8 cellular contexts compared by ENCODE assay signal in genomic region chr11:66277475-66278391, GRCh38. TPM values are rescaled to one million over a fixed set of nuclear protein-coding genes. Genes with fewer than 3 reads are reported as not detected.
DNase-seq lines count a peak whose midpoint lies in the region; ATAC-seq and TF ChIP-seq lines count a peak whose summit lies in the region.

CNIH2 (plus strand) TSS chr11:66278175; CDS start chr11:66278457, 282 bp downstream.

- WGBS in HUES64, result 3% methylated on average over 89 of the region's 89 CpGs

- DNase-seq in Caco-2 (peak; percentile 58 to 82), nephron progenitor cell (peak; percentile 77), HK-2 (ENCODE audit: unreplicated experiment) (no peak), sciatic nerve (ENCODE audit: low spot score) (no peak)
- DNase-seq in effector memory CD8-positive, alpha-beta T cell, result peak; percentile 36 to 49 (median 46)

- peak within 1 kb of the TSS; percentile 37; the same call in 1 of the 2 replicates for H3K9ac ChIP-seq in HUES64 (ENCODE audit: low read depth, low read length)

- ATAC-seq in activated CD4-positive, CD25-positive, alpha-beta regulatory T cell treated with anti-CD3 and anti-CD28 coated beads, Interleukin-2, amount 50 U/mL, for 24 hours, result peak; percentile 36 to 44
- peak; percentile 39 for ATAC-seq in effector memory CD8-positive, alpha-beta T cell (replicated peaks)
- ATAC-seq in GM18502 (IDR thresholded peaks at IDR 0.05; ENCODE audit: poor library complexity, unreplicated experiment), result no peak
- ATAC-seq in sciatic nerve, result no peak

- peak within 1 kb of the TSS; percentile 73 for H3K4me3 Mint-ChIP-seq in Caco-2 (ENCODE audit: unreplicated experiment)
- peak within 1 kb of the TSS; percentile 70 to 76 for H3K4me3 Mint-ChIP-seq in effector memory CD8-positive, alpha-beta T cell
- peak within 1 kb of the TSS; percentile 73 for H3K4me3 Mint-ChIP-seq in nephron progenitor cell

- H3K27me3 Mint-ChIP-seq in Caco-2 (ENCODE audit: insufficient read depth, unreplicated experiment), result no peaks in the 10 kb centered on the region
- no peaks in the 10 kb centered on the region for H3K27me3 Mint-ChIP-seq in effector memory CD8-positive, alpha-beta T cell
- H3K27me3 Mint-ChIP-seq in nephron progenitor cell (ENCODE audit: low read depth, poor library complexity), result peaks cover 18% of the 10 kb centered on the region

- no peak for TF ChIP-seq CTCF in Caco-2 (IDR thresholded peaks at IDR 0.05; ENCODE audit: insufficient read depth in 1 of 2, low read depth in 1 of 2, low read length in 1 of 2, severe bottlenecking in 1 of 2, unreplicated experiment in 1 of 2)
- no peak for TF ChIP-seq CTCF in nephron progenitor cell (IDR thresholded peaks at IDR 0.05)

- intact Hi-C loops in Caco-2 (cut with micrococcal nuclease; ENCODE audit: unreplicated experiment) (loop anchor here (1.0 kb wide), 1 partner anchor 9 kb away; the partner anchor contains the start of gene RAB1B), sciatic nerve (cut with DNase I) (no loop called here)

- CTCF ChIA-PET in Caco-2 (lab: Charles Lee), result interaction anchor here (0.6 kb wide), 1 partner anchor 59 kb away, joined by 9 read pairs; no protein-coding TSS in a partner anchor

- BruUV-seq in Caco-2 (replicated peaks; lab: Mats Ljungman, UMichigan), result no TSS peak

- H3K4me3 ChIP-seq in Caco-2 (ENCODE audit: low read depth, low read length), result peak within 1 kb of the TSS; percentile 56
- peak within 1 kb of the TSS; percentile 56 for H3K4me3 ChIP-seq in HUES64 (ENCODE audit: low read length)

- H3K9me3 ChIP-seq in Caco-2 (no peaks in the 10 kb centered on the region), HUES64 (ENCODE audit: insufficient read depth, low read depth, low read length) (no peaks in the 10 kb centered on the region)

- H3K36me3 ChIP-seq in Caco-2 (ENCODE audit: control insufficient read depth, insufficient read depth, low read length), result peaks cover 5% of the 10 kb centered on the region
- peaks cover 26% of the 10 kb centered on the region for H3K36me3 ChIP-seq in HUES64 (ENCODE audit: insufficient read depth, low read length)

- H3K9me3 Mint-ChIP-seq in Caco-2 (ENCODE audit: unreplicated experiment) (no peaks in the 10 kb centered on the region), nephron progenitor cell (no peaks in the 10 kb centered on the region)
- H3K9me3 Mint-ChIP-seq in effector memory CD8-positive, alpha-beta T cell, result no peaks in the 10 kb centered on the region

- H3K4me1 ChIP-seq in Caco-2, result peaks cover 11% of the 10 kb centered on the region
- peaks cover 8% of the 10 kb centered on the region for H3K4me1 ChIP-seq in HUES64 (ENCODE audit: insufficient read depth, low read length)

- POLR2A ChIA-PET in Caco-2 (lab: Charles Lee), result no interaction called here

- no peaks in the 10 kb centered on the region for H3K27me3 ChIP-seq in Caco-2 (replicated peaks; ENCODE audit: control insufficient read depth, insufficient read depth, low read length)
- H3K27me3 ChIP-seq in HUES64 (ENCODE audit: insufficient read depth, low read length), result no peaks in the 10 kb centered on the region

- H3K27ac ChIP-seq in HUES64 (ENCODE audit: low read depth, low read length), result no peak within 1 kb of the TSS

- H3K27ac Mint-ChIP-seq in Caco-2 (ENCODE audit: unreplicated experiment), result peak within 1 kb of the TSS; percentile 43
- H3K27ac Mint-ChIP-seq in effector memory CD8-positive, alpha-beta T cell, result peak within 1 kb of the TSS; percentile 89 to 92
- H3K27ac Mint-ChIP-seq in nephron progenitor cell, result no peak within 1 kb of the TSS

- H3K36me3 Mint-ChIP-seq in Caco-2 (ENCODE audit: insufficient read depth, unreplicated experiment), result peaks cover 66% of the 10 kb centered on the region
- peaks cover 61% of the 10 kb centered on the region for H3K36me3 Mint-ChIP-seq in effector memory CD8-positive, alpha-beta T cell (ENCODE audit: insufficient read depth)
- H3K36me3 Mint-ChIP-seq in nephron progenitor cell (ENCODE audit: low read depth), result peaks cover 29% of the 10 kb centered on the region

- H3K4me1 Mint-ChIP-seq in Caco-2 (ENCODE audit: low read depth, unreplicated experiment), result peaks cover 26% of the 10 kb centered on the region
- H3K4me1 Mint-ChIP-seq in effector memory CD8-positive, alpha-beta T cell (ENCODE audit: low read depth in 2 of 2), result peaks cover 48 to 54% of the 10 kb centered on the region in 2 donors
- peaks cover 35% of the 10 kb centered on the region for H3K4me1 Mint-ChIP-seq in nephron progenitor cell

RNA-seq across cellular contexts. Expression of gene CNIH2, which starts in this region (rescaled TPM):
- total RNA-seq in Caco-2 (2022) (4.9 and 6.1 TPM in 2 replicates), sciatic nerve (1.3 TPM)
- 23.5 TPM for polyA plus RNA-seq in HUES64 (2013, experiment 1 of 2)
- polyA plus RNA-seq in HUES64 (2013, experiment 2 of 2), result 29.1 TPM

Comparison
In these comparisons a context has a peak if more than half of its experiments do, and no peak if none do; other contexts are left out.
1. DNase-seq: peak in Caco-2 (2 of 2), effector memory CD8-positive, alpha-beta T cell (3 of 3) and nephron progenitor cell (single experiment); none in HK-2 (single experiment) and sciatic nerve (single experiment).
2. ATAC-seq: peak in activated CD4-positive, CD25-positive, alpha-beta regulatory T cell treated with anti-CD3 and anti-CD28 coated beads, Interleukin-2, amount 50 U/mL, for 24 hours (2 of 2) and effector memory CD8-positive, alpha-beta T cell (single experiment); none in GM18502 (single experiment) and sciatic nerve (single experiment).
3. Peak in every context shown above with its lines, with median percentiles within 50 percentile points of each other: H3K4me3 Mint-ChIP-seq.